In genomic region chr2:76270356-76270755, GRCh38 we compare ENCODE assay signal across 24 cellular contexts.
A peak's percentile ranks its signal among the peaks of the same experiment; 100 is the strongest.
DNase-seq lines count a peak whose midpoint lies in the region; ATAC-seq, FAIRE-seq and TF ChIP-seq lines count a peak whose summit lies in the region.
"Had no signal": no experiment of that assay in that cellular context is flagged by ENCODE, and none has a peak within 500 bp of the region (broad histone marks: within the 10 kb centered on the region; RNA-seq: fewer than 3 reads in every experiment).

No MANE protein-coding gene starts in this region.

- no peak for TF ChIP-seq RAD21 in K562 (CRISPR knock-in tag; conservative IDR thresholded peaks at IDR 0.05 in 1 of 2, IDR thresholded peaks at IDR 0.05 in 1 of 2)

- no peak for FAIRE-seq in K562 (lab: Jason Lieb, UNC)
- FAIRE-seq: A549, H54 had no signal

- no peaks in the 10 kb centered on the region for H3K9me1 ChIP-seq in K562 (ENCODE audit: control insufficient read depth, insufficient read depth, low read length)

- H2AFZ ChIP-seq in K562 (ENCODE audit: low read depth, low read length) = no peak overlapping the region

- in situ Hi-C loops in K562 (cut with MboI) = no loop called here

- CTCF ChIA-PET in K562 (lab: Yijun Ruan, JAX; ENCODE audit: low intra/inter-chr PET ratio) = no interaction called here
- CTCF ChIA-PET in WTC11 (lab: Charles Lee) = no interaction called here

- no peak overlapping the region for H3K27ac Mint-ChIP-seq in WTC11
- H3K27ac Mint-ChIP-seq: CD4-positive, alpha-beta T cell had no signal

- POLR2A ChIA-PET in K562 (lab: Yijun Ruan, JAX) (no interaction called here), WTC11 (lab: Charles Lee) (no interaction called here)

- no peak overlapping the region for H3K4me2 ChIP-seq in K562 (ENCODE audit: insufficient read depth, low read length)
- H3K4me2 ChIP-seq: A549; BLaER1 treated with 17β-estradiol and CSF1 and Interleukin-3, amounts not matched to agents 10 nM and 100 nM had no signal

- 0% methylated on average over 3 of the region's 3 CpGs for WGBS in K562 (ENCODE audit: insufficient coverage, low coverage, missing lambda C conversion rate)

- no peak overlapping the region for H3K4me3 ChIP-seq in K562
- H3K4me3 ChIP-seq: A549; BLaER1 treated with 17β-estradiol and CSF1 and Interleukin-3, amounts not matched to agents 10 nM and 100 nM; MG63 had no signal

- no peak for TF ChIP-seq POLR2A in K562 (conservative IDR thresholded peaks at IDR 0.05)

- H3K9me3 ChIP-seq in K562 (replicated peaks; ENCODE audit: control insufficient read depth, insufficient read depth, low read depth, low read length) = no peaks in the 10 kb centered on the region
- H3K9me3 ChIP-seq: MG63 had no signal

- intact Hi-C loops in K562 (cut with micrococcal nuclease) = no loop called here

- no peaks in the 10 kb centered on the region for H3K36me3 Mint-ChIP-seq in WTC11

- H3K27me3 Mint-ChIP-seq in WTC11 (ENCODE audit: low read depth) = no peaks in the 10 kb centered on the region
- H3K27me3 Mint-ChIP-seq: CD4-positive, alpha-beta T cell had no signal

- no peaks in the 10 kb centered on the region for H3K36me3 ChIP-seq in K562 (ENCODE audit: control insufficient read depth, insufficient read depth, low read length)
- H3K36me3 ChIP-seq: BLaER1 treated with 17β-estradiol and CSF1 and Interleukin-3, amounts not matched to agents 10 nM and 100 nM; MG63 had no signal

- DNase-seq in A172 (ENCODE audit: low spot score) = peak; percentile 10
- peak; percentile 41 for DNase-seq in HT-29 (ENCODE audit: low spot score)
- no peak for DNase-seq in K562 (ENCODE audit: extremely low read depth in 1 of 4, low spot score in 3 of 4)
- DNase-seq in kidney tubule cell (ENCODE audit: low spot score) = peak; percentile 1
- DNase-seq in WTC11 (ENCODE audit: low spot score) = no peak
- DNase-seq: AML-193; CD4-positive, alpha-beta T cell; COR-L47; Kasumi-1; MG63; NCI-H1417 treated with DMSO at 0.1 percent for 48 hours; NCI-H1694 treated with DMSO at 0.1 percent for 48 hours; NCI-H2081 treated with DMSO at 0.1 percent for 48 hours; NCI-H2171 treated with DMSO at 0.1 percent for 48 hours; NCI-H345; NCI-H510A treated with DMSO at 0.1 percent for 48 hours; NCI-H774; T-helper 1 cell had no signal

- H3K4me3 Mint-ChIP-seq in WTC11 = no peak overlapping the region
- H3K4me3 Mint-ChIP-seq: CD4-positive, alpha-beta T cell had no signal

- H3K27me3 ChIP-seq in K562 (ENCODE audit: control insufficient read depth in 2 of 2, insufficient read depth in 2 of 2, low read length in 2 of 2) = no peaks in the 10 kb centered on the region
- H3K27me3 ChIP-seq: BLaER1 treated with 17β-estradiol and CSF1 and Interleukin-3, amounts not matched to agents 10 nM and 100 nM; MG63 had no signal

- H3K9ac ChIP-seq in K562 (ENCODE audit: insufficient read depth in 1 of 2, low read depth in 2 of 2, low read length in 2 of 2) = no peak overlapping the region
- H3K9ac ChIP-seq: BLaER1 treated with 17β-estradiol and CSF1 and Interleukin-3, amounts not matched to agents 10 nM and 100 nM had no signal

- TF ChIP-seq CTCF in K562 (IDR thresholded peaks at IDR 0.05 in 2 of 3, conservative IDR thresholded peaks at IDR 0.05 in 1 of 3; ENCODE audit: insufficient read depth in 2 of 3, low read depth in 1 of 3, low read length in 3 of 3) = no peak
- no peak for TF ChIP-seq CTCF in WTC11 (IDR thresholded peaks at IDR 0.05)

- no TSS peak for BruUV-seq in K562 (replicated peaks; lab: Mats Ljungman, UMichigan)

- no peaks in the 10 kb centered on the region for H3K79me2 ChIP-seq in K562 (ENCODE audit: control insufficient read depth, insufficient read depth, low read length)

- no peak overlapping the region for H3K27ac ChIP-seq in K562 (ENCODE audit: extremely low read depth, low read depth, low read length)
- H3K27ac ChIP-seq: A549; BLaER1 treated with 17β-estradiol and CSF1 and Interleukin-3, amounts not matched to agents 10 nM and 100 nM; HL-60 had no signal

- H3K4me1 Mint-ChIP-seq in WTC11 = peaks cover 13% of the 10 kb centered on the region

- no peak for TF ChIP-seq EP300 in K562 (IDR thresholded peaks at IDR 0.05; ENCODE audit: low read length)

- H3K9me3 Mint-ChIP-seq in WTC11 = no peaks in the 10 kb centered on the region; the same call in 1 of the 2 replicates

- no peaks in the 10 kb centered on the region for H4K20me1 ChIP-seq in K562 (replicated peaks; ENCODE audit: control insufficient read depth, insufficient read depth, low read length)
- H4K20me1 ChIP-seq: BLaER1 treated with 17β-estradiol and CSF1 and Interleukin-3, amounts not matched to agents 10 nM and 100 nM had no signal

- ATAC-seq in K562 (no peak), GM18517 (IDR thresholded peaks at IDR 0.05; ENCODE audit: unreplicated experiment) (no peak), WTC11 (no peak), SK-N-SH treated with all-trans-retinoic acid at 6 μM for 48 hours (no peak)
- ATAC-seq: A549 had no signal

- H3K4me1 ChIP-seq in K562 (replicated peaks in 1 of 2; ENCODE audit: control insufficient read depth in 2 of 2, insufficient read depth in 2 of 2, low read length in 2 of 2) = no peaks in the 10 kb centered on the region
- H3K4me1 ChIP-seq: A549; BLaER1 treated with 17β-estradiol and CSF1 and Interleukin-3, amounts not matched to agents 10 nM and 100 nM had no signal

TF ChIP-seq in K562, 482 proteins besides CTCF, POLR2A, EP300 and RAD21 (continues in another document):
- TF ChIP-seq JUND (IDR thresholded peaks at IDR 0.05; ENCODE audit: borderline replicate concordance, low read depth, low read length) (no peak), JUND (tag; IDR thresholded peaks at IDR 0.05; ENCODE audit: borderline replicate concordance, low read depth, low read length) (peak; percentile 29; the same call in 1 of the 3 replicates), HBP1 (CRISPR knock-in tag; IDR thresholded peaks at IDR 0.05) (no peak)

TF ChIP-seq in WTC11, 78 proteins besides CTCF, POLR2A, EP300 and RAD21 (continues in another document):
- no peak for TF ChIP-seq PRRX2 (CRISPR knock-in tag; IDR thresholded peaks at IDR 0.05)
- no peak for TF ChIP-seq ZSCAN18 (CRISPR knock-in tag; IDR thresholded peaks at IDR 0.05)
- no peak for TF ChIP-seq RORB (CRISPR knock-in tag; IDR thresholded peaks at IDR 0.05)
- no peak for TF ChIP-seq ZNF121 (CRISPR knock-in tag; IDR thresholded peaks at IDR 0.05)
- TF ChIP-seq MYBL2 (CRISPR knock-in tag; IDR thresholded peaks at IDR 0.05) = no peak
- TF ChIP-seq, protein P1, sequence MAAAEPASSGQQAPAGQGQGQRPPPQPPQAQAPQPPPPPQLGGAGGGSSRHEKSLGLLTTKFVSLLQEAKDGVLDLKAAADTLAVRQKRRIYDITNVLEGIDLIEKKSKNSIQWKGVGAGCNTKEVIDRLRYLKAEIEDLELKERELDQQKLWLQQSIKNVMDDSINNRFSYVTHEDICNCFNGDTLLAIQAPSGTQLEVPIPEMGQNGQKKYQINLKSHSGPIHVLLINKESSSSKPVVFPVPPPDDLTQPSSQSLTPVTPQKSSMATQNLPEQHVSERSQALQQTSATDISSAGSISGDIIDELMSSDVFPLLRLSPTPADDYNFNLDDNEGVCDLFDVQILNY (CRISPR knock-in tag; IDR thresholded peaks at IDR 0.05) = no peak
- TF ChIP-seq JUN (CRISPR knock-in tag; IDR thresholded peaks at IDR 0.05) = no peak
- no peak for TF ChIP-seq NFYB (CRISPR knock-in tag; conservative IDR thresholded peaks at IDR 0.05; ENCODE audit: low read depth)

TF ChIP-seq in SK-N-SH treated with all-trans-retinoic acid at 6 μM for 48 hours, 23 proteins besides CTCF, POLR2A, EP300 and RAD21:
- no peak for TF ChIP-seq OSR1 (CRISPR knock-in tag; IDR thresholded peaks at IDR 0.05)
- no peak for TF ChIP-seq RARB (CRISPR knock-in tag; IDR thresholded peaks at IDR 0.05)
- no peak for TF ChIP-seq GLIS3 (CRISPR knock-in tag; IDR thresholded peaks at IDR 0.05)
- TF ChIP-seq, protein P2, sequence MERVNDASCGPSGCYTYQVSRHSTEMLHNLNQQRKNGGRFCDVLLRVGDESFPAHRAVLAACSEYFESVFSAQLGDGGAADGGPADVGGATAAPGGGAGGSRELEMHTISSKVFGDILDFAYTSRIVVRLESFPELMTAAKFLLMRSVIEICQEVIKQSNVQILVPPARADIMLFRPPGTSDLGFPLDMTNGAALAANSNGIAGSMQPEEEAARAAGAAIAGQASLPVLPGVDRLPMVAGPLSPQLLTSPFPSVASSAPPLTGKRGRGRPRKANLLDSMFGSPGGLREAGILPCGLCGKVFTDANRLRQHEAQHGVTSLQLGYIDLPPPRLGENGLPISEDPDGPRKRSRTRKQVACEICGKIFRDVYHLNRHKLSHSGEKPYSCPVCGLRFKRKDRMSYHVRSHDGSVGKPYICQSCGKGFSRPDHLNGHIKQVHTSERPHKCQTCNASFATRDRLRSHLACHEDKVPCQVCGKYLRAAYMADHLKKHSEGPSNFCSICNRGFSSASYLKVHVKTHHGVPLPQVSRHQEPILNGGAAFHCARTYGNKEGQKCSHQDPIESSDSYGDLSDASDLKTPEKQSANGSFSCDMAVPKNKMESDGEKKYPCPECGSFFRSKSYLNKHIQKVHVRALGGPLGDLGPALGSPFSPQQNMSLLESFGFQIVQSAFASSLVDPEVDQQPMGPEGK (CRISPR knock-in tag; IDR thresholded peaks at IDR 0.05; ENCODE audit: borderline replicate concordance) = no peak
- no peak for TF ChIP-seq ZFP3 (CRISPR knock-in tag; IDR thresholded peaks at IDR 0.05)
- no peak for TF ChIP-seq CSDC2 (CRISPR knock-in tag; IDR thresholded peaks at IDR 0.05)
- no peak for TF ChIP-seq TCF4 (CRISPR knock-in tag; IDR thresholded peaks at IDR 0.05; ENCODE audit: borderline replicate concordance)
- no peak for TF ChIP-seq PPARA (CRISPR knock-in tag; IDR thresholded peaks at IDR 0.05; ENCODE audit: borderline replicate concordance)

Comparison
In these comparisons a context has a peak if more than half of its experiments do, and no peak if none do; other contexts are left out.
1. DNase-seq: peak in A172 (single experiment), HT-29 (single experiment) and kidney tubule cell (single experiment); none in K562 (0 of 4) and WTC11 (single experiment).